ENCODE assay signal across 8 cellular contexts in the genomic region with DNA sequence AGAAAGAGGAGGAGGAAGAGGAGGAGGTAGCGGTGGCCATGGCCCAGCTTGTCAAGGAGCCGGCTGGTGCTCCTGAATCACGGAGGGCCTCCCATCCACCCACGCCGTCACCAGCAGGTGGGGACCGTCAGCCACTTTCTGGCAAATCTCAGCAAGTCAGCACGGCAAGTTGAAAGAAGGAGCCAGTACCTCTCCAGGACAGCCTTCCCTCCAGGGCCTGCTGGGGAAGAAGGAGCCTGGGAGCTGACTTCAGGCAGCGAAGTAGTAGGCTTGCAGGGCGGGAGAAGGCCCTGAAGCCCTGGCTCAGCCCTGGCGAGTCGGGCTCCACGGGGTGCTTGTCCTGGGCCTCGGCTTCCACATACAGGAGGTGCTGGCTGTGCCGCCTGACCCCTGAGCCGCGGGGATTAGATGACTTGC.
DNase-seq lines count a peak whose midpoint lies in the region; ATAC-seq and TF ChIP-seq lines count a peak whose summit lies in the region.

No MANE protein-coding gene starts in this region.

- H3K14ac ChIP-seq in mesenchymal stem cell (ENCODE audit: low read length in 2 of 2), result no peak overlapping the region

- H3K4me1 ChIP-seq in A673 (ENCODE audit: insufficient read depth, low read length, poor library complexity, severe bottlenecking) (no peaks in the 10 kb centered on the region), HEK293 (ENCODE audit: control insufficient read depth, insufficient read depth, low read length) (no peaks in the 10 kb centered on the region), mesenchymal stem cell (ENCODE audit: control insufficient read depth, insufficient read depth, low read depth, low read length) (no peaks in the 10 kb centered on the region)

- H3K9me3 ChIP-seq in A673 (ENCODE audit: low read depth, low read length, poor library complexity, severe bottlenecking) (no peaks in the 10 kb centered on the region), HEK293 (ENCODE audit: control insufficient read depth, insufficient read depth, low read depth, low read length) (no peaks in the 10 kb centered on the region), mesenchymal stem cell (ENCODE audit: control insufficient read depth, low read length) (no peaks in the 10 kb centered on the region)

- H3K27me3 ChIP-seq in A673 (replicated peaks; ENCODE audit: insufficient read depth, low read depth, low read length, poor library complexity), result no peaks in the 10 kb centered on the region
- H3K27me3 ChIP-seq in mesenchymal stem cell (ENCODE audit: control insufficient read depth in 1 of 2, insufficient read depth in 1 of 2, low read length in 2 of 2), result peaks cover 46 to 48% of the 10 kb centered on the region in 2 experiments

- H2BK12ac ChIP-seq in mesenchymal stem cell (ENCODE audit: low read length in 2 of 2), result no peak overlapping the region

- H3K18ac ChIP-seq in mesenchymal stem cell (ENCODE audit: low read depth in 1 of 2, low read length in 2 of 2), result no peak overlapping the region

- H3K4me1 Mint-ChIP-seq in activated CD4-positive, alpha-beta T cell treated with anti-CD3 and anti-CD28 coated beads for 36 hours, result peaks cover 18% of the 10 kb centered on the region
- peaks cover 36% of the 10 kb centered on the region for H3K4me1 Mint-ChIP-seq in dendritic cell treated with granulocyte-macrophage colony-stimulating factor and Interleukin-4, amounts not matched to agents 40 ng/mL and 50 ng/mL, for 4 days (ENCODE audit: low read depth)

- H3K9me3 Mint-ChIP-seq in activated CD4-positive, alpha-beta T cell treated with anti-CD3 and anti-CD28 coated beads for 36 hours (ENCODE audit: low read depth), result no peaks in the 10 kb centered on the region
- no peaks in the 10 kb centered on the region for H3K9me3 Mint-ChIP-seq in dendritic cell treated with granulocyte-macrophage colony-stimulating factor and Interleukin-4, amounts not matched to agents 40 ng/mL and 50 ng/mL, for 4 days

- H3K27ac ChIP-seq in A673 (ENCODE audit: low read depth, low read length, poor library complexity, severe bottlenecking) (no peak overlapping the region), HEK293 (ENCODE audit: extremely low read depth, low read depth, low read length) (no peak overlapping the region), mesenchymal stem cell (ENCODE audit: low read length, poor library complexity, severe bottlenecking) (no peak overlapping the region)

- no peak overlapping the region for H3K9ac ChIP-seq in mesenchymal stem cell (ENCODE audit: low read length)

- H2BK5ac ChIP-seq in mesenchymal stem cell (ENCODE audit: low read depth, low read length, poor library complexity, severe bottlenecking), result no peak overlapping the region

- H3K79me1 ChIP-seq in mesenchymal stem cell (replicated peaks; ENCODE audit: low read length, poor library complexity, severe bottlenecking), result no peaks in the 10 kb centered on the region

- H3K4me3 Mint-ChIP-seq in activated CD4-positive, alpha-beta T cell treated with anti-CD3 and anti-CD28 coated beads for 36 hours, result no peak overlapping the region
- H3K4me3 Mint-ChIP-seq in dendritic cell treated with granulocyte-macrophage colony-stimulating factor and Interleukin-4, amounts not matched to agents 40 ng/mL and 50 ng/mL, for 4 days, result no peak overlapping the region

- no peak overlapping the region for H3K23ac ChIP-seq in mesenchymal stem cell (ENCODE audit: low read length in 2 of 2)

- DNase-seq in A673 (ENCODE audit: low spot score), result peak; percentile 52
- peak; percentile 83 for DNase-seq in activated CD4-positive, alpha-beta T cell treated with anti-CD3 and anti-CD28 coated beads for 36 hours
- peak; percentile 51 for DNase-seq in mesenchymal stem cell
- peak; percentile 19 to 38 for DNase-seq in stimulated activated CD8-positive, alpha-beta memory T cell treated with anti-CD3 and anti-CD28 coated beads, Interleukin-7, amount 100 ng/mL, for 1 hour (ENCODE audit: low read depth in 2 of 2)
- no peak for DNase-seq in globus pallidus (ENCODE audit: low spot score)
- DNase-seq in NCI-H2081 (lab: John Stamatoyannopoulos, UW), result no peak

- H3K27me3 Mint-ChIP-seq in activated CD4-positive, alpha-beta T cell treated with anti-CD3 and anti-CD28 coated beads for 36 hours, result no peaks in the 10 kb centered on the region
- peaks cover 14% of the 10 kb centered on the region for H3K27me3 Mint-ChIP-seq in dendritic cell treated with granulocyte-macrophage colony-stimulating factor and Interleukin-4, amounts not matched to agents 40 ng/mL and 50 ng/mL, for 4 days

- CTCF ChIA-PET in A673 (lab: Charles Lee) (interaction anchor here (2.7 kb wide), 1 partner anchor 288 kb away, joined by 7 read pairs; no protein-coding TSS in a partner anchor), HEK293 (lab: Yijun Ruan, JAX) (interaction anchor here (0.7 kb wide), 1 partner anchor 289 kb away, joined by 3 read pairs; no protein-coding TSS in a partner anchor)
- CTCF ChIA-PET in activated CD4-positive, alpha-beta T cell treated with anti-CD3 and anti-CD28 coated beads for 36 hours (lab: Charles Lee), result interaction anchor here (1.2 to 4.9 kb wide), 4 partner anchors 163 to 287 kb away, joined by 3 to 19 read pairs (median 4); no protein-coding TSS in a partner anchor

- POLR2A ChIA-PET in A673 (lab: Charles Lee; ENCODE audit: low non-redundant PET) (no interaction called here), HEK293 (lab: Yijun Ruan, JAX) (no interaction called here)
- POLR2A ChIA-PET in activated CD4-positive, alpha-beta T cell treated with anti-CD3 and anti-CD28 coated beads for 36 hours (lab: Charles Lee), result interaction anchor here (0.5 kb wide), 1 partner anchor 225 kb away, joined by 3 read pairs; no protein-coding TSS in a partner anchor

- peak; percentile 76 for ATAC-seq in activated CD4-positive, alpha-beta T cell treated with anti-CD3 and anti-CD28 coated beads for 36 hours

- H3K36me3 Mint-ChIP-seq in activated CD4-positive, alpha-beta T cell treated with anti-CD3 and anti-CD28 coated beads for 36 hours (ENCODE audit: low read depth), result no peaks in the 10 kb centered on the region
- H3K36me3 Mint-ChIP-seq in dendritic cell treated with granulocyte-macrophage colony-stimulating factor and Interleukin-4, amounts not matched to agents 40 ng/mL and 50 ng/mL, for 4 days (ENCODE audit: low read depth), result no peaks in the 10 kb centered on the region

- H4K8ac ChIP-seq in mesenchymal stem cell (ENCODE audit: low read length), result no peak overlapping the region

- no peak overlapping the region for H2BK120ac ChIP-seq in mesenchymal stem cell (ENCODE audit: low read depth, low read length)

- BruUV-seq in A673 (replicated peaks; lab: Mats Ljungman, UMichigan), result no TSS peak

- H2AK5ac ChIP-seq in mesenchymal stem cell (ENCODE audit: low read length, severe bottlenecking), result no peak overlapping the region

- H3K4me2 ChIP-seq in mesenchymal stem cell (ENCODE audit: low read length, poor library complexity, severe bottlenecking), result no peak overlapping the region

- H3K4ac ChIP-seq in mesenchymal stem cell (ENCODE audit: low read depth in 1 of 2, low read length in 2 of 2), result no peak overlapping the region

- H4K91ac ChIP-seq in mesenchymal stem cell (ENCODE audit: low read length), result no peak overlapping the region

- intact Hi-C loops in A673 (cut with micrococcal nuclease; ENCODE audit: unreplicated experiment), result loop anchor here (5.0 to 10.0 kb wide), 2 partner anchors 84 to 287 kb away; no protein-coding TSS in a partner anchor
- intact Hi-C loops in activated CD4-positive, alpha-beta T cell treated with anti-CD3 and anti-CD28 coated beads for 36 hours (cut with DNase I, micrococcal nuclease), result loop anchor here (1.0 to 2.0 kb wide), 2 partner anchors 234 to 288 kb away; no protein-coding TSS in a partner anchor
- intact Hi-C loops in dendritic cell treated with granulocyte-macrophage colony-stimulating factor and Interleukin-4, amounts not matched to agents 40 ng/mL and 50 ng/mL, for 4 days (cut with micrococcal nuclease), result no loop called here

- peak overlapping the region; percentile 55 for H3K27ac Mint-ChIP-seq in activated CD4-positive, alpha-beta T cell treated with anti-CD3 and anti-CD28 coated beads for 36 hours
- peak overlapping the region; percentile 23 for H3K27ac Mint-ChIP-seq in dendritic cell treated with granulocyte-macrophage colony-stimulating factor and Interleukin-4, amounts not matched to agents 40 ng/mL and 50 ng/mL, for 4 days

- no peak overlapping the region for H2BK15ac ChIP-seq in mesenchymal stem cell (ENCODE audit: low read depth, poor library complexity, severe bottlenecking)

- H3K4me3 ChIP-seq in A673 (ENCODE audit: low read depth, low read length, poor library complexity, severe bottlenecking) (no peak overlapping the region), HEK293 (ENCODE audit: low read depth, low read length) (no peak overlapping the region), mesenchymal stem cell (ENCODE audit: insufficient read depth in 1 of 2, low read depth in 1 of 2, low read length in 2 of 2) (no peak overlapping the region)

- H3K36me3 ChIP-seq in A673 (ENCODE audit: insufficient read depth, low read length, poor library complexity, severe bottlenecking) (no peaks in the 10 kb centered on the region), HEK293 (ENCODE audit: control insufficient read depth in 2 of 2, insufficient read depth in 1 of 2, low read length in 2 of 2) (no peaks in the 10 kb centered on the region), mesenchymal stem cell (ENCODE audit: control insufficient read depth in 1 of 2, insufficient read depth in 2 of 2, low read depth in 1 of 2, low read length in 2 of 2) (no peaks in the 10 kb centered on the region)

- no peak overlapping the region for H2AFZ ChIP-seq in mesenchymal stem cell (ENCODE audit: low read depth, low read length)

- 52% methylated on average over 16 of the region's 16 CpGs for WGBS in mesenchymal stem cell

- peak; percentile 56; the same call in 1 of the 2 replicates for TF ChIP-seq CTCF in A673 (conservative IDR thresholded peaks at IDR 0.05; ENCODE audit: low read depth, low read length)
- peak; percentile 35; the same call in 1 of the 2 replicates for TF ChIP-seq CTCF in HEK293 (tag by site-specific recombination; IDR thresholded peaks at IDR 0.05)

TF ChIP-seq in HEK293, 187 proteins besides CTCF, POLR2A, EP300 and RAD21:
- TF ChIP-seq ZFHX2 (tag by site-specific recombination; conservative IDR thresholded peaks at IDR 0.05) (peak; percentile 54), ZNF654 (tag by site-specific recombination; IDR thresholded peaks at IDR 0.05; ENCODE audit: low read depth) (peak; percentile 18; the same call in 1 of the 2 replicates), ZNF350 (tag by site-specific recombination; IDR thresholded peaks at IDR 0.05) (no peak), ZNF132 (tag by site-specific recombination; IDR thresholded peaks at IDR 0.05; ENCODE audit: borderline replicate concordance) (no peak)

Comparison
In these comparisons a context has a peak if more than half of its experiments do, and no peak if none do; other contexts are left out.
1. DNase-seq: peak in A673 (single experiment), activated CD4-positive, alpha-beta T cell treated with anti-CD3 and anti-CD28 coated beads for 36 hours (single experiment), mesenchymal stem cell (single experiment) and stimulated activated CD8-positive, alpha-beta memory T cell treated with anti-CD3 and anti-CD28 coated beads, Interleukin-7, amount 100 ng/mL, for 1 hour (2 of 2); none in globus pallidus (single experiment) and NCI-H2081 (0 of 2).